In genomic region chr5:125148706-125149105, GRCh38 we compare ENCODE assay signal across 16 cellular contexts.
DNase-seq lines count a peak whose midpoint lies in the region; TF ChIP-seq lines count a peak whose summit lies in the region.
"Had no signal": no experiment of that assay in that cellular context is flagged by ENCODE, and none has a peak within 500 bp of the region (broad histone marks: within the 10 kb centered on the region; RNA-seq: fewer than 3 reads in every experiment).

No MANE protein-coding gene starts in this region.

- H3K4me1 ChIP-seq in SJCRH30, result peaks cover 21% of the 10 kb centered on the region
- no peaks in the 10 kb centered on the region for H3K4me1 ChIP-seq in fibroblast of lung (ENCODE audit: control insufficient read depth, extremely low read depth, insufficient read depth, low read length)
- H3K4me1 ChIP-seq in mesendoderm (ENCODE audit: control insufficient read depth, low read depth, low read length), result no peaks in the 10 kb centered on the region

- no peak overlapping the region for H3K23ac ChIP-seq in mesendoderm (ENCODE audit: low read length)

- no peaks in the 10 kb centered on the region for H4K20me1 ChIP-seq in fibroblast of lung (ENCODE audit: control insufficient read depth, extremely low read depth, insufficient read depth, low read length)

- no peaks in the 10 kb centered on the region for H3K79me1 ChIP-seq in mesendoderm (ENCODE audit: low read length)

- H3K9ac ChIP-seq in fibroblast of lung (ENCODE audit: insufficient read depth, low read length) (no peak overlapping the region), mesendoderm (ENCODE audit: low read length) (no peak overlapping the region)

- H3K27me3 ChIP-seq in SJCRH30 (no peaks in the 10 kb centered on the region), fibroblast of lung (ENCODE audit: control insufficient read depth, insufficient read depth, low read length) (no peaks in the 10 kb centered on the region), mesendoderm (ENCODE audit: insufficient read depth, low read length, poor library complexity) (no peaks in the 10 kb centered on the region)

- H3K56ac ChIP-seq in mesendoderm (ENCODE audit: low read length), result no peak overlapping the region

- no peak overlapping the region for H3K4ac ChIP-seq in mesendoderm (ENCODE audit: low read depth, low read length)

- no peak overlapping the region for H2BK15ac ChIP-seq in mesendoderm (replicated peaks; ENCODE audit: low read depth)

- H3K36me3 Mint-ChIP-seq in type B pancreatic cell, result no peaks in the 10 kb centered on the region
- H3K36me3 Mint-ChIP-seq: CD4-positive, CD25-positive, alpha-beta regulatory T cell had no signal

- no peak for TF ChIP-seq CTCF in fibroblast of lung (conservative IDR thresholded peaks at IDR 0.05 in 1 of 2, IDR thresholded peaks at IDR 0.05 in 1 of 2; ENCODE audit: low read depth in 1 of 2, low read length in 2 of 2)
- TF ChIP-seq CTCF in type B pancreatic cell (conservative IDR thresholded peaks at IDR 0.05), result no peak

- peaks cover 51% of the 10 kb centered on the region for H3K4me1 Mint-ChIP-seq in type B pancreatic cell (ENCODE audit: unreplicated experiment)
- H3K4me1 Mint-ChIP-seq: CD4-positive, CD25-positive, alpha-beta regulatory T cell had no signal

- no peak overlapping the region for H2AFZ ChIP-seq in fibroblast of lung (ENCODE audit: low read length)

- H3K36me3 ChIP-seq in SJCRH30, result no peaks in the 10 kb centered on the region
- no peaks in the 10 kb centered on the region for H3K36me3 ChIP-seq in fibroblast of lung (ENCODE audit: control insufficient read depth, insufficient read depth, low read length)
- no peaks in the 10 kb centered on the region for H3K36me3 ChIP-seq in mesendoderm (ENCODE audit: control insufficient read depth, insufficient read depth, low read length)

- H3K9me3 ChIP-seq in SJCRH30 (replicated peaks) (no peaks in the 10 kb centered on the region), fibroblast of lung (ENCODE audit: control insufficient read depth, insufficient read depth, low read depth, low read length) (no peaks in the 10 kb centered on the region)

- H4K8ac ChIP-seq in mesendoderm (ENCODE audit: low read depth, low read length), result no peak overlapping the region

- H2AK5ac ChIP-seq in mesendoderm (ENCODE audit: low read length), result no peak overlapping the region

- H2BK5ac ChIP-seq in mesendoderm (ENCODE audit: low read length), result no peak overlapping the region

- no peak overlapping the region for H4K5ac ChIP-seq in mesendoderm (ENCODE audit: low read length)

- no peaks in the 10 kb centered on the region for H3K79me2 ChIP-seq in fibroblast of lung (ENCODE audit: control insufficient read depth, insufficient read depth, low read length)
- no peaks in the 10 kb centered on the region for H3K79me2 ChIP-seq in mesendoderm (ENCODE audit: control insufficient read depth, insufficient read depth, low read length)

- no CpG with 5 or more reads among the region's 3 CpGs for WGBS in mesendoderm (ENCODE audit: extremely low coverage, insufficient coverage, low lambda C conversion rate)

- H3K4me3 Mint-ChIP-seq in type B pancreatic cell, result no peak overlapping the region
- H3K4me3 Mint-ChIP-seq: CD4-positive, CD25-positive, alpha-beta regulatory T cell had no signal

- H3K27ac ChIP-seq in SJCRH30, result peak overlapping the region; percentile 89
- no peak overlapping the region for H3K27ac ChIP-seq in fibroblast of lung (ENCODE audit: insufficient read depth, low read length)
- H3K27ac ChIP-seq in mesendoderm (ENCODE audit: low read depth, low read length), result no peak overlapping the region

- H3K4me3 ChIP-seq in SJCRH30 (peak overlapping the region; percentile 38; the same call in 1 of the 2 replicates), fibroblast of lung (replicated peaks in 1 of 4; ENCODE audit: control extremely low read depth in 1 of 4, insufficient read depth in 1 of 4, low read depth in 3 of 4, low read length in 4 of 4) (no peak overlapping the region), mesendoderm (ENCODE audit: low read length) (no peak overlapping the region)

- peaks cover 6% of the 10 kb centered on the region for H3K27me3 Mint-ChIP-seq in type B pancreatic cell
- H3K27me3 Mint-ChIP-seq: CD4-positive, CD25-positive, alpha-beta regulatory T cell had no signal

- no peak overlapping the region for H3K27ac Mint-ChIP-seq in type B pancreatic cell
- H3K27ac Mint-ChIP-seq: CD4-positive, CD25-positive, alpha-beta regulatory T cell had no signal

- H2BK120ac ChIP-seq in mesendoderm (ENCODE audit: low read depth, low read length), result no peak overlapping the region

- no peak overlapping the region for H3K4me2 ChIP-seq in fibroblast of lung (ENCODE audit: extremely low read depth, insufficient read depth, low read length)
- H3K4me2 ChIP-seq in mesendoderm (ENCODE audit: low read length), result no peak overlapping the region

- no peaks in the 10 kb centered on the region for H3K9me3 Mint-ChIP-seq in type B pancreatic cell

- DNase-seq in AG20443 (ENCODE audit: low spot score), result peak; percentile 19
- no peak for DNase-seq in SJCRH30
- DNase-seq in fibroblast of lung (ENCODE audit: low read depth in 2 of 2), result peak; percentile 34 to 55
- no peak for DNase-seq in mesendoderm
- DNase-seq in NCI-H1092 treated with DMSO at 0.1 percent for 48 hours (lab: John Stamatoyannopoulos, UW), result no peak
- DNase-seq in type B pancreatic cell (ENCODE audit: extremely low spot score, unreplicated experiment), result no peak
- no peak for DNase-seq in DMS 273 treated with DMSO at 0.1 percent for 48 hours (lab: John Stamatoyannopoulos, UW)
- no peak for DNase-seq in NCI-H2227 treated with DMSO at 0.1 percent for 48 hours (lab: John Stamatoyannopoulos, UW)
- DNase-seq: AML-193; CD4-positive, CD25-positive, alpha-beta regulatory T cell; DND-41; GDM1; Karpas-422; NCI-H1417; NCI-H2029 treated with DMSO at 0.1 percent for 48 hours; RPMI8226 had no signal

- peak overlapping the region; percentile 18 for H3K18ac ChIP-seq in mesendoderm (ENCODE audit: low read length)

Comparison
In these comparisons a context has a peak if more than half of its experiments do, and no peak if none do; other contexts are left out.
1. DNase-seq: peak in AG20443 (single experiment) and fibroblast of lung (2 of 2); none in SJCRH30 (0 of 2), mesendoderm (single experiment), NCI-H1092 treated with DMSO at 0.1 percent for 48 hours (single experiment), type B pancreatic cell (single experiment), DMS 273 treated with DMSO at 0.1 percent for 48 hours (single experiment) and NCI-H2227 treated with DMSO at 0.1 percent for 48 hours (single experiment).